8 cellular contexts compared by ENCODE assay signal in genomic region chr12:452667-453210, GRCh38. TPM values are rescaled to one million over a fixed set of nuclear protein-coding genes. Genes with fewer than 3 reads are reported as not detected.
DNase-seq lines count a peak whose midpoint lies in the region; ATAC-seq and TF ChIP-seq lines count a peak whose summit lies in the region.

No MANE protein-coding gene starts in this region.

- H3K36me3 Mint-ChIP-seq in activated naive CD8-positive, alpha-beta T cell treated with anti-CD3 and anti-CD28 coated beads, Interleukin-2, amount 10 ng/mL, durations not matched to agents 7 days and 5 days: no peaks in the 10 kb centered on the region
- H3K36me3 Mint-ChIP-seq in activated T-helper 17 cell treated with anti-CD3 and anti-CD28 coated beads, Interleukin-2, amount 50 U/mL, for 72 hours (ENCODE audit: low read depth): no peaks in the 10 kb centered on the region

- H3K4me3 Mint-ChIP-seq in activated naive CD8-positive, alpha-beta T cell treated with anti-CD3 and anti-CD28 coated beads, Interleukin-2, amount 10 ng/mL, durations not matched to agents 7 days and 5 days: no peak overlapping the region
- H3K4me3 Mint-ChIP-seq in activated T-helper 17 cell treated with anti-CD3 and anti-CD28 coated beads, Interleukin-2, amount 50 U/mL, for 72 hours: no peak overlapping the region

- H3K4me1 Mint-ChIP-seq in activated naive CD8-positive, alpha-beta T cell treated with anti-CD3 and anti-CD28 coated beads, Interleukin-2, amount 10 ng/mL, durations not matched to agents 7 days and 5 days: peaks cover 4% of the 10 kb centered on the region
- H3K4me1 Mint-ChIP-seq in activated T-helper 17 cell treated with anti-CD3 and anti-CD28 coated beads, Interleukin-2, amount 50 U/mL, for 72 hours: peaks cover 3% of the 10 kb centered on the region

- H3K27me3 Mint-ChIP-seq in activated naive CD8-positive, alpha-beta T cell treated with anti-CD3 and anti-CD28 coated beads, Interleukin-2, amount 10 ng/mL, durations not matched to agents 7 days and 5 days: peaks cover 48% of the 10 kb centered on the region
- no peaks in the 10 kb centered on the region for H3K27me3 Mint-ChIP-seq in activated T-helper 17 cell treated with anti-CD3 and anti-CD28 coated beads, Interleukin-2, amount 50 U/mL, for 72 hours

- no peak overlapping the region for H3K27ac Mint-ChIP-seq in activated naive CD8-positive, alpha-beta T cell treated with anti-CD3 and anti-CD28 coated beads, Interleukin-2, amount 10 ng/mL, durations not matched to agents 7 days and 5 days
- H3K27ac Mint-ChIP-seq in activated T-helper 17 cell treated with anti-CD3 and anti-CD28 coated beads, Interleukin-2, amount 50 U/mL, for 72 hours: no peak overlapping the region

- H3K9me3 Mint-ChIP-seq in activated naive CD8-positive, alpha-beta T cell treated with anti-CD3 and anti-CD28 coated beads, Interleukin-2, amount 10 ng/mL, durations not matched to agents 7 days and 5 days: no peaks in the 10 kb centered on the region
- H3K9me3 Mint-ChIP-seq in activated T-helper 17 cell treated with anti-CD3 and anti-CD28 coated beads, Interleukin-2, amount 50 U/mL, for 72 hours: no peaks in the 10 kb centered on the region

- peak; percentile 44 for ATAC-seq in activated naive CD8-positive, alpha-beta T cell treated with anti-CD3 and anti-CD28 coated beads, Interleukin-2, amount 10 ng/mL, durations not matched to agents 7 days and 5 days (ENCODE audit: low read depth)
- no peak for ATAC-seq in activated T-helper 17 cell treated with anti-CD3 and anti-CD28 coated beads, Interleukin-2, amount 50 U/mL, for 72 hours (replicated peaks)
- ATAC-seq in GM21529 (IDR thresholded peaks at IDR 0.05; ENCODE audit: unreplicated experiment) (no peak), GM21619 (IDR thresholded peaks at IDR 0.05; ENCODE audit: unreplicated experiment) (no peak)

- TF ChIP-seq CTCF in GM12873 (IDR thresholded peaks at IDR 0.05; ENCODE audit: insufficient read depth, low read depth, low read length, missing control alignments): peak; percentile 66

- POLR2A ChIA-PET in activated naive CD8-positive, alpha-beta T cell treated with anti-CD3 and anti-CD28 coated beads, Interleukin-2, amount 10 ng/mL, durations not matched to agents 7 days and 5 days (lab: Charles Lee): interaction anchor here (1.7 kb wide), 1 partner anchor 86 kb away, joined by 6 read pairs; no protein-coding TSS in a partner anchor

- peak in 4 of 5 experiments; percentile 45 to 63 (median 47) for DNase-seq in T-helper 2 cell
- DNase-seq in activated naive CD8-positive, alpha-beta T cell treated with anti-CD3 and anti-CD28 coated beads, Interleukin-2, amount 10 ng/mL, durations not matched to agents 7 days and 5 days: peak; percentile 78
- DNase-seq in stimulated activated CD4-positive, alpha-beta T cell treated with anti-CD3 and anti-CD28 coated beads, Interleukin-2, amount 100 ng/mL, for 48 hours: peak; percentile 74 to 76
- DNase-seq in epidermal melanocyte (ENCODE audit: insufficient read length, low spot score): no peak

RNA-seq across cellular contexts. Expression of gene B4GALNT3, which starts 7.0 kb away (rescaled TPM):
- 1 to 10 TPM; 4.3 to 4.4 TPM for total RNA-seq in activated naive CD8-positive, alpha-beta T cell treated with anti-CD3 and anti-CD28 coated beads, Interleukin-2, amount 10 ng/mL, durations not matched to agents 7 days and 5 days
- total RNA-seq in activated T-helper 17 cell treated with anti-CD3 and anti-CD28 coated beads, Interleukin-2, amount 50 U/mL, for 72 hours: 1 to 10 TPM; 3.5 to 4.7 TPM

RNA-seq across cellular contexts. Expression of gene CCDC77, which starts 51.3 kb away (rescaled TPM):
- total RNA-seq in activated naive CD8-positive, alpha-beta T cell treated with anti-CD3 and anti-CD28 coated beads, Interleukin-2, amount 10 ng/mL, durations not matched to agents 7 days and 5 days: 10 to 100 TPM; 14.6 to 15.9 TPM
- total RNA-seq in activated T-helper 17 cell treated with anti-CD3 and anti-CD28 coated beads, Interleukin-2, amount 50 U/mL, for 72 hours: 10 to 100 TPM; 17.4 to 22.8 TPM
